Comparison of ENCODE assay signal across 15 cellular contexts in genomic region chr15:62979252-62979651, GRCh38.
DNase-seq lines count a peak whose midpoint lies in the region; FAIRE-seq and TF ChIP-seq lines count a peak whose summit lies in the region.
"Had no signal": no experiment of that assay in that cellular context is flagged by ENCODE, and none has a peak within 500 bp of the region (broad histone marks: within the 10 kb centered on the region; RNA-seq: fewer than 3 reads in every experiment).

No MANE protein-coding gene starts in this region.

- H3K36me3 Mint-ChIP-seq in nephron progenitor cell (ENCODE audit: low read depth): no peaks in the 10 kb centered on the region

- no peak overlapping the region for H3K23ac ChIP-seq in mesenchymal stem cell (ENCODE audit: low read length in 2 of 2)

- no peak for TF ChIP-seq CTCF in nephron progenitor cell (IDR thresholded peaks at IDR 0.05)

- no peak overlapping the region for H2BK120ac ChIP-seq in mesenchymal stem cell (ENCODE audit: low read depth, low read length)

- in situ Hi-C loops in HAP-1 (cut with MboI; ENCODE audit: low sequenced_read_pairs): no loop called here
- in situ Hi-C loops in KBM-7 (cut with MboI; ENCODE audit: low pct_unique_long_range_greater_than_20kb, low sequenced_read_pairs): no loop called here

- H4K91ac ChIP-seq in mesenchymal stem cell (ENCODE audit: low read length): no peak overlapping the region

- no peaks in the 10 kb centered on the region for H3K27me3 ChIP-seq in mesenchymal stem cell (ENCODE audit: control insufficient read depth in 1 of 2, insufficient read depth in 1 of 2, low read length in 2 of 2)
- H3K27me3 ChIP-seq in HAP-1 (ENCODE audit: low read depth): peaks cover 4% of the 10 kb centered on the region; the same call in 1 of the 2 replicates

- H3K4me3 ChIP-seq in mesenchymal stem cell (ENCODE audit: insufficient read depth in 1 of 2, low read depth in 1 of 2, low read length in 2 of 2) (no peak overlapping the region), HAP-1 (no peak overlapping the region)
- H3K4me3 ChIP-seq: SK-N-MC had no signal

- no peak overlapping the region for H3K4me2 ChIP-seq in mesenchymal stem cell (ENCODE audit: low read length, poor library complexity, severe bottlenecking)

- H3K4me3 Mint-ChIP-seq in nephron progenitor cell: no peak overlapping the region
- H3K4me3 Mint-ChIP-seq: T-helper 1 cell treated with Interleukin-12 subunit alpha and Interleukin-12 subunit beta and Interleukin-4 antibody, amounts not matched to agents 30 μg/mL and 1 μg/mL, for 36 hours had no signal

- peak; percentile 76 for FAIRE-seq in G401.6 (lab: Jason Lieb, UNC)

- H2BK5ac ChIP-seq in mesenchymal stem cell (ENCODE audit: low read depth, low read length, poor library complexity, severe bottlenecking): peak overlapping the region; percentile 14

- H3K27me3 Mint-ChIP-seq in nephron progenitor cell (ENCODE audit: low read depth, poor library complexity): no peaks in the 10 kb centered on the region

- H3K36me3 ChIP-seq in mesenchymal stem cell (ENCODE audit: control insufficient read depth in 1 of 2, insufficient read depth in 2 of 2, low read depth in 1 of 2, low read length in 2 of 2) (no peaks in the 10 kb centered on the region), HAP-1 (replicated peaks) (no peaks in the 10 kb centered on the region)

- H3K79me1 ChIP-seq in mesenchymal stem cell (replicated peaks; ENCODE audit: low read length, poor library complexity, severe bottlenecking): peaks cover 3% of the 10 kb centered on the region

- no peak overlapping the region for H3K27ac ChIP-seq in mesenchymal stem cell (ENCODE audit: low read length, poor library complexity, severe bottlenecking)
- H3K27ac ChIP-seq: SK-N-MC had no signal

- no peak overlapping the region for H3K14ac ChIP-seq in mesenchymal stem cell (ENCODE audit: low read length in 2 of 2)

- no peak overlapping the region for H2BK15ac ChIP-seq in mesenchymal stem cell (ENCODE audit: low read depth, poor library complexity, severe bottlenecking)

- no peak overlapping the region for H3K9ac ChIP-seq in mesenchymal stem cell (ENCODE audit: low read length)

- no peak overlapping the region for H4K8ac ChIP-seq in mesenchymal stem cell (ENCODE audit: low read length)

- DNase-seq in RPMI7951 (ENCODE audit: low read depth) (peak; percentile 65), mesenchymal stem cell (peak; percentile 29), renal cortical epithelial cell (ENCODE audit: low read depth) (peak; percentile 62), T-helper 9 cell (no peak), nephron progenitor cell (no peak), HAP-1 (ENCODE audit: low spot score in 2 of 2) (no peak), KBM-7 (no peak)
- DNase-seq: C1 segment of cervical spinal cord, NCI-H1048, NCI-H1694, NCI-H446, NCI-H774 had no signal

- peak overlapping the region; percentile 87 for H2AK5ac ChIP-seq in mesenchymal stem cell (ENCODE audit: low read length, severe bottlenecking)

- H3K4me1 ChIP-seq in mesenchymal stem cell (ENCODE audit: control insufficient read depth, insufficient read depth, low read depth, low read length) (peaks cover 23% of the 10 kb centered on the region), HAP-1 (no peaks in the 10 kb centered on the region; the same call in 1 of the 2 replicates)

- no peaks in the 10 kb centered on the region for H3K9me3 ChIP-seq in mesenchymal stem cell (ENCODE audit: control insufficient read depth, low read length)
- no peaks in the 10 kb centered on the region for H3K9me3 ChIP-seq in HAP-1

- no peaks in the 10 kb centered on the region for H3K9me3 Mint-ChIP-seq in nephron progenitor cell
- H3K9me3 Mint-ChIP-seq: T-helper 1 cell treated with Interleukin-12 subunit alpha and Interleukin-12 subunit beta and Interleukin-4 antibody, amounts not matched to agents 30 μg/mL and 1 μg/mL, for 36 hours had no signal

- H3K18ac ChIP-seq in mesenchymal stem cell (ENCODE audit: low read depth in 1 of 2, low read length in 2 of 2): no peak overlapping the region

- H3K4ac ChIP-seq in mesenchymal stem cell (ENCODE audit: low read depth in 1 of 2, low read length in 2 of 2): no peak overlapping the region

- H2BK12ac ChIP-seq in mesenchymal stem cell (ENCODE audit: low read length in 2 of 2): peak overlapping the region in 1 of 2 experiments; percentile 29

- no peak overlapping the region for H3K27ac Mint-ChIP-seq in nephron progenitor cell
- H3K27ac Mint-ChIP-seq: T-helper 1 cell treated with Interleukin-12 subunit alpha and Interleukin-12 subunit beta and Interleukin-4 antibody, amounts not matched to agents 30 μg/mL and 1 μg/mL, for 36 hours had no signal

- WGBS in mesenchymal stem cell: no CpG with 5 or more reads among the region's 1 CpG

- peaks cover 20% of the 10 kb centered on the region for H3K4me1 Mint-ChIP-seq in nephron progenitor cell

- no peak overlapping the region for H2AFZ ChIP-seq in mesenchymal stem cell (ENCODE audit: low read depth, low read length)

Comparison
In these comparisons a context has a peak if more than half of its experiments do, and no peak if none do; other contexts are left out.
1. DNase-seq: peak in RPMI7951 (single experiment), mesenchymal stem cell (single experiment) and renal cortical epithelial cell (single experiment); none in T-helper 9 cell (single experiment), nephron progenitor cell (single experiment), HAP-1 (0 of 2) and KBM-7 (single experiment).